ENCODE assay signal across 10 cellular contexts in the genomic region with DNA sequence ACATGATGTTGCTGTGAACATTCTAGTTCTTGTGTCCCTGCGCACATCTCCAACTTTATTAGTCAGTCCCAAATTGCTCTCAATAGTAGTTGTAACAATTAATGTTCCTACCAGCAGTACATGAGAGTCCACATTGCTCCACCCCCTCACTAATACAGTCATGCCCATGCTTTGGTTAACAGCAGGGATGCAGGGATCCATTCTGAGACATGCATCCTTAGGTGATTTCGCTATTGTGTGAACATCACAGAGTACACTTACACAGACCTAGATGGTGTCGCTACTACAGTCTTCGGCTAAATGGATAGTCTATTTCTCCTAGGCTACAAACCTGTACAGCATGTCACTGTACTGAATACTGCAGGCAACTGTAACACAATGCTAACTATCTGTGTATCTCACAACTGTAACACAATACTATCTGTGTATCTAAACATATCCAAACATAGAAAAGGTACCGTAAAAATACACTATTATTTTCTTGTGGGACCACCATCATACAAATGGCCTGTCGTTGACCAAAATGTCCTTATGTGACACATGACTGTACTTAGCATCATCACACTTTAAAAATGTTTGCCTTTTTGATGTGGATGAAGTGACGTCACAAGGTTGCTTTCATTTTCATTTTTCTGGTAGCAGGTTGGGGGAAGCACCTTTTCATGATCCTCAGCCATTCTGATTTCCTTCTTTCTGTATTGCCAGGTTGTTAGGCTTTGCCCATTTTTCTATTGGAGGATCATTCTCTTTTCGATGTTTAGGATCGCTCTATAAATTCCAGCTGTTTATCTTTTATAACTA.
DNase-seq lines count a peak whose midpoint lies in the region; ATAC-seq, FAIRE-seq and TF ChIP-seq lines count a peak whose summit lies in the region.
"Had no signal": no experiment of that assay in that cellular context is flagged by ENCODE, and none has a peak within 500 bp of the region (broad histone marks: within the 10 kb centered on the region; RNA-seq: fewer than 3 reads in every experiment).

No MANE protein-coding gene starts in this region.

- TF ChIP-seq POLR2A in GM12891 (IDR thresholded peaks at IDR 0.05; ENCODE audit: low read depth, low read length) (no peak), GM12878 (IDR thresholded peaks at IDR 0.05; ENCODE audit: low read depth, low read length) (no peak)

- H4K20me1 ChIP-seq in GM12878 (ENCODE audit: control insufficient read depth, insufficient read depth), result no peaks in the 10 kb centered on the region

- no peak overlapping the region for H3K4me3 ChIP-seq in GM12878
- H3K4me3 ChIP-seq in H7 (ENCODE audit: insufficient read depth, low read depth, low read length), result no peak overlapping the region

- intact Hi-C loops in GM12878 (cut with micrococcal nuclease; ENCODE audit: unreplicated experiment), result no loop called here

- H3K9me3 ChIP-seq in GM12878 (replicated peaks; ENCODE audit: control insufficient read depth, insufficient read depth, low read length), result no peaks in the 10 kb centered on the region

- DNase-seq in GM12891 (ENCODE audit: insufficient read length, low spot score) (no peak), GM12878 (ENCODE audit: low read depth, low spot score) (no peak), islet precursor cell (no peak), EL (no peak), H7 (no peak)
- DNase-seq: cerebellar nuclear complex, NCI-H1105 treated with DMSO at 0.1 percent for 48 hours had no signal

- in situ Hi-C loops in GM12878 (cut with MboI), result no loop called here

- no peak for TF ChIP-seq RAD21 in GM12878 (IDR thresholded peaks at IDR 0.05; ENCODE audit: insufficient read depth, low read depth, low read length)

- H3K4me2 ChIP-seq in GM12878 (ENCODE audit: control insufficient read depth, insufficient read depth), result no peak overlapping the region

- RAD21 ChIA-PET in GM12878 (lab: Charles Lee; ENCODE audit: unreplicated experiment), result no interaction called here

- FAIRE-seq in GM12891 (lab: Jason Lieb, UNC), result peak; percentile 59
- FAIRE-seq in GM12878 (lab: Jason Lieb, UNC), result no peak

- no peak for TF ChIP-seq EP300 in GM12878 (IDR thresholded peaks at IDR 0.05; ENCODE audit: borderline replicate concordance in 1 of 2, control insufficient read depth in 1 of 2, low read depth in 2 of 2, low read length in 2 of 2)

- peak; percentile 56 for ATAC-seq in GM19372 (IDR thresholded peaks at IDR 0.05; ENCODE audit: low read depth, unreplicated experiment)
- peak; percentile 43 for ATAC-seq in HG03565 (IDR thresholded peaks at IDR 0.05; ENCODE audit: unreplicated experiment)
- ATAC-seq in GM12878, result peak; percentile 67
- ATAC-seq in GM21528 (IDR thresholded peaks at IDR 0.05; ENCODE audit: low FRiP score, unreplicated experiment), result no peak

- H3K27me3 ChIP-seq in GM12878 (replicated peaks in 1 of 2; ENCODE audit: control insufficient read depth in 2 of 2, insufficient read depth in 2 of 2, low read length in 1 of 2) (no peaks in the 10 kb centered on the region), H7 (ENCODE audit: control insufficient read depth, insufficient read depth, low read length) (no peaks in the 10 kb centered on the region)

- SMC1A ChIA-PET in GM12878 (lab: Charles Lee; ENCODE audit: uncharacterized antibody, unreplicated experiment), result interaction anchor here (0.8 kb wide), 1 partner anchor 144 kb away, joined by 3 read pairs; no protein-coding TSS in a partner anchor

- H3K27ac ChIP-seq in GM12878 (ENCODE audit: control insufficient read depth, insufficient read depth), result no peak overlapping the region

- H3K79me2 ChIP-seq in GM12878 (ENCODE audit: control insufficient read depth, insufficient read depth, low read length), result no peaks in the 10 kb centered on the region

- H3K36me3 ChIP-seq in GM12878 (ENCODE audit: control insufficient read depth in 2 of 2, insufficient read depth in 2 of 2, low read length in 1 of 2), result no peaks in the 10 kb centered on the region
- no peaks in the 10 kb centered on the region for H3K36me3 ChIP-seq in H7 (replicated peaks; ENCODE audit: control insufficient read depth, insufficient read depth, low read length)

- 0 out of 2 replicates have a peak, but pooled peaks cover 3% of the 10 kb centered on the region for H3K4me1 ChIP-seq in GM12878 (ENCODE audit: control insufficient read depth, insufficient read depth, low read length)

- 63% methylated on average over 9 of the region's 9 CpGs for WGBS in GM12878 (ENCODE audit: insufficient coverage, insufficient replicate concordance, low lambda C conversion rate, missing lambda C conversion rate)

- no peak overlapping the region for H3K9ac ChIP-seq in GM12878 (ENCODE audit: control insufficient read depth, insufficient read depth, low read length)

- BruUV-seq in GM12878 (replicated peaks; lab: Mats Ljungman, UMichigan), result no TSS peak

- no peak for TF ChIP-seq CTCF in GM12878 (IDR thresholded peaks at IDR 0.05 in 2 of 3, conservative IDR thresholded peaks at IDR 0.05 in 1 of 3; ENCODE audit: control insufficient read depth in 2 of 3, extremely low read depth in 1 of 3, insufficient read depth in 1 of 3, low read depth in 3 of 3, low read length in 3 of 3)

- no peak overlapping the region for H2AFZ ChIP-seq in GM12878 (ENCODE audit: control insufficient read depth, low read depth, low read length)

- POLR2A ChIA-PET in GM12878 (lab: Charles Lee), result no interaction called here

- CTCF ChIA-PET in GM12878 (lab: Yijun Ruan, JAX), result no interaction called here

TF ChIP-seq in GM12891, 5 proteins besides CTCF, POLR2A, EP300 and RAD21:
- no peak for TF ChIP-seq SPI1 (IDR thresholded peaks at IDR 0.05; ENCODE audit: low read depth, low read length)
- no peak for TF ChIP-seq POU2F2 (IDR thresholded peaks at IDR 0.05; ENCODE audit: low read depth, low read length)
- TF ChIP-seq PAX5 (IDR thresholded peaks at IDR 0.05; ENCODE audit: insufficient read depth, low read length, severe bottlenecking), result no peak
- TF ChIP-seq TAF1 (IDR thresholded peaks at IDR 0.05; ENCODE audit: low read depth, low read length), result no peak
- TF ChIP-seq POLR2AphosphoS5 (IDR thresholded peaks at IDR 0.05; ENCODE audit: low read depth, low read length), result no peak

TF ChIP-seq in GM12878, 131 proteins besides CTCF, POLR2A, EP300 and RAD21:
- no peak for TF ChIP-seq PAX8 (IDR thresholded peaks at IDR 0.05)
- TF ChIP-seq CREB1 (IDR thresholded peaks at IDR 0.05; ENCODE audit: low read depth), result peak; percentile 73; the same call in 1 of the 2 replicates
- TF ChIP-seq, protein P1, sequence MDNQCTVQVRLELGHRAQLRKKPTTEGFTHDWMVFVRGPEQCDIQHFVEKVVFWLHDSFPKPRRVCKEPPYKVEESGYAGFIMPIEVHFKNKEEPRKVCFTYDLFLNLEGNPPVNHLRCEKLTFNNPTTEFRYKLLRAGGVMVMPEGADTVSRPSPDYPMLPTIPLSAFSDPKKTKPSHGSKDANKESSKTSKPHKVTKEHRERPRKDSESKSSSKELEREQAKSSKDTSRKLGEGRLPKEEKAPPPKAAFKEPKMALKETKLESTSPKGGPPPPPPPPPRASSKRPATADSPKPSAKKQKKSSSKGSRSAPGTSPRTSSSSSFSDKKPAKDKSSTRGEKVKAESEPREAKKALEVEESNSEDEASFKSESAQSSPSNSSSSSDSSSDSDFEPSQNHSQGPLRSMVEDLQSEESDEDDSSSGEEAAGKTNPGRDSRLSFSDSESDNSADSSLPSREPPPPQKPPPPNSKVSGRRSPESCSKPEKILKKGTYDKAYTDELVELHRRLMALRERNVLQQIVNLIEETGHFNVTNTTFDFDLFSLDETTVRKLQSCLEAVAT (IDR thresholded peaks at IDR 0.05), result no peak
- TF ChIP-seq PML (IDR thresholded peaks at IDR 0.05; ENCODE audit: low read length), result no peak
- TF ChIP-seq CREM (IDR thresholded peaks at IDR 0.05; ENCODE audit: low read depth), result peak; percentile 56; the same call in 1 of the 2 replicates
- peak; percentile 47; the same call in 1 of the 2 replicates for TF ChIP-seq NBN (IDR thresholded peaks at IDR 0.05)
- TF ChIP-seq, protein P2, sequence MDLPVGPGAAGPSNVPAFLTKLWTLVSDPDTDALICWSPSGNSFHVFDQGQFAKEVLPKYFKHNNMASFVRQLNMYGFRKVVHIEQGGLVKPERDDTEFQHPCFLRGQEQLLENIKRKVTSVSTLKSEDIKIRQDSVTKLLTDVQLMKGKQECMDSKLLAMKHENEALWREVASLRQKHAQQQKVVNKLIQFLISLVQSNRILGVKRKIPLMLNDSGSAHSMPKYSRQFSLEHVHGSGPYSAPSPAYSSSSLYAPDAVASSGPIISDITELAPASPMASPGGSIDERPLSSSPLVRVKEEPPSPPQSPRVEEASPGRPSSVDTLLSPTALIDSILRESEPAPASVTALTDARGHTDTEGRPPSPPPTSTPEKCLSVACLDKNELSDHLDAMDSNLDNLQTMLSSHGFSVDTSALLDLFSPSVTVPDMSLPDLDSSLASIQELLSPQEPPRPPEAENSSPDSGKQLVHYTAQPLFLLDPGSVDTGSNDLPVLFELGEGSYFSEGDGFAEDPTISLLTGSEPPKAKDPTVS (IDR thresholded peaks at IDR 0.05; ENCODE audit: low read depth, low read length), result no peak
- TF ChIP-seq ATF7 (IDR thresholded peaks at IDR 0.05; ENCODE audit: low read depth), result peak; percentile 87
